ENCODE assay signal across 1 cellular context in the genomic region with DNA sequence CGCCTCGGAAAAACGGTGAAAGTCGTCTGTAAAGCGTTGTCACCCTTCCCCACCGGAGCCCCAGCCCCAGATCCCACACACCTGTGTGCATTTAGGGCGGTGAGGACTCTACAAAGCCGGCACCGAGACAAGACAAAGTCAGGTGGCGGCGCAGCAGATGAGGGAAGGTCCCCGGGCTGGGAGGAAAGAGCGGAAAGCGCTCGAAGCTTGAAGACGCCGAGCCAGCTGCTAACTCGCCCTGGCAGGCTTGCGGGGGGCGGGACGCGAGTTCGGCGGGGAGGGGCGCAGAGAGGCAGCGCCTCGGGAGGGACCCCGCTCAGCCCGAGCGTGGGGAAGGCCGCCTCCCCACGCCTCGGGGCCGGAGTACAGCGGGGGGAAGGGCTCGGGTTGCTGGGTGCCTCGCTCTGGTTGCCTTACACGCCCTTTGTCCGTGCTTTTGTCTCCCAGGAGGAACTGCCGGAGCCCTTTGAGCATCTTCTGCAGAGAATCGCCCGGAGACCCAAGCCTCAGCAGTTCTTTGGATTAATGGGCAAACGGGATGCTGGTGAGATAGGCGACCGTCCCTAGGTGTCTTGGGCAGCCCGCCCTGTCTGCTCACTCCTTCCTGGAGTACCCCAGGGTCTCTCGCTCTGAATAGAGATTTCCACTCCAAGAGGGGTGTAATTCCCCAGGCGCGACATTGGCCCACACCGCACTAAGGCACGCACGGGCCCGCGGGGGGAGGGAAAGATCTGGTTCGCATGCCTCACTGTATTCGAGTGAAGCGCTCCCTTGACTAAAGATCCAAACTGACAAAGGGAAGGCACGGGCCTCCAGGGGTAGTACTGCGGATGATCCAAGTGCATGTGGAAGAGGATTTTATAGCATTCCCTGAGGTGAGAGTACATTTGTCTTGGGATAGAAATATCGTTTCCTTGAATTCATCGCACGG.
TF ChIP-seq lines count a peak whose summit lies in the region.

No MANE protein-coding gene starts in this region.

TF ChIP-seq in IMR-90, 13 proteins besides CTCF, POLR2A, EP300 and RAD21:
- TF ChIP-seq SMC3 (IDR thresholded peaks at IDR 0.05; ENCODE audit: low read depth, low read length), result no peak
- TF ChIP-seq BHLHE40 (IDR thresholded peaks at IDR 0.05; ENCODE audit: low read depth, low read length), result no peak
